Comparison of ENCODE assay signal across 8 cellular contexts in genomic region chr22:19940536-19941364, GRCh38. TPM values are rescaled to one million over a fixed set of nuclear protein-coding genes. Genes with fewer than 3 reads are reported as not detected.
A peak's percentile ranks its signal among the peaks of the same experiment; 100 is the strongest.
DNase-seq lines count a peak whose midpoint lies in the region; ATAC-seq, FAIRE-seq and TF ChIP-seq lines count a peak whose summit lies in the region.

No MANE protein-coding gene starts in this region.

- peak overlapping the region; percentile 70 for H3K4me2 ChIP-seq in GM12878 (ENCODE audit: control insufficient read depth, insufficient read depth)
- H3K4me2 ChIP-seq in mesenchymal stem cell (ENCODE audit: low read length, poor library complexity, severe bottlenecking), result peak overlapping the region; percentile 64

- POLR2A ChIA-PET in GM12878 (lab: Charles Lee), result interaction anchor here (0.5 kb wide), 1 partner anchor 380 kb away, joined by 5 read pairs; no protein-coding TSS in a partner anchor

- peaks cover 7% of the 10 kb centered on the region for H3K4me1 ChIP-seq in cardiac muscle cell (ENCODE audit: low read depth)
- peaks cover 15% of the 10 kb centered on the region; the same call in 1 of the 2 replicates for H3K4me1 ChIP-seq in GM12878 (ENCODE audit: control insufficient read depth, insufficient read depth, low read length)
- H3K4me1 ChIP-seq in mesenchymal stem cell (ENCODE audit: control insufficient read depth, insufficient read depth, low read depth, low read length), result peaks cover 26% of the 10 kb centered on the region
- H3K4me1 ChIP-seq in vagina, result peaks cover 50% of the 10 kb centered on the region

- no peak for TF ChIP-seq EP300 in GM12878 (IDR thresholded peaks at IDR 0.05; ENCODE audit: borderline replicate concordance in 1 of 2, control insufficient read depth in 1 of 2, low read depth in 2 of 2, low read length in 2 of 2)

- no peak for TF ChIP-seq RAD21 in GM12878 (IDR thresholded peaks at IDR 0.05; ENCODE audit: insufficient read depth, low read depth, low read length)

- H3K27me3 ChIP-seq in cardiac muscle cell, result no peaks in the 10 kb centered on the region
- H3K27me3 ChIP-seq in GM12878 (replicated peaks in 1 of 2; ENCODE audit: control insufficient read depth in 2 of 2, insufficient read depth in 2 of 2, low read length in 1 of 2), result no peaks in the 10 kb centered on the region
- H3K27me3 ChIP-seq in mesenchymal stem cell (ENCODE audit: control insufficient read depth in 1 of 2, insufficient read depth in 1 of 2, low read length in 2 of 2), result no peaks in the 10 kb centered on the region
- no peaks in the 10 kb centered on the region for H3K27me3 ChIP-seq in vagina

- peak overlapping the region; percentile 92 for H4K8ac ChIP-seq in mesenchymal stem cell (ENCODE audit: low read length)

- peak overlapping the region; percentile 64 for H2AK5ac ChIP-seq in mesenchymal stem cell (ENCODE audit: low read length, severe bottlenecking)

- H4K20me1 ChIP-seq in GM12878 (ENCODE audit: control insufficient read depth, insufficient read depth), result no peaks in the 10 kb centered on the region

- H3K79me2 ChIP-seq in GM12878 (ENCODE audit: control insufficient read depth, insufficient read depth, low read length), result peaks cover 39% of the 10 kb centered on the region

- H3K79me1 ChIP-seq in mesenchymal stem cell (replicated peaks; ENCODE audit: low read length, poor library complexity, severe bottlenecking), result peaks cover 7% of the 10 kb centered on the region

- TSS peak; percentile 51 for BruUV-seq in GM12878 (replicated peaks; lab: Mats Ljungman, UMichigan)

- H4K91ac ChIP-seq in mesenchymal stem cell (ENCODE audit: low read length), result peak overlapping the region; percentile 96

- peak overlapping the region; percentile 61 for H2BK120ac ChIP-seq in mesenchymal stem cell (ENCODE audit: low read depth, low read length)

- WGBS in GM12878 (ENCODE audit: insufficient coverage, insufficient replicate concordance, low lambda C conversion rate, missing lambda C conversion rate), result 71% methylated on average over 21 of the region's 21 CpGs
- 88% methylated on average over 21 of the region's 21 CpGs for WGBS in mesenchymal stem cell

- peak overlapping the region; percentile 98 for H2BK15ac ChIP-seq in mesenchymal stem cell (ENCODE audit: low read depth, poor library complexity, severe bottlenecking)

- H3K36me3 ChIP-seq in cardiac muscle cell (no peaks in the 10 kb centered on the region), GM12878 (ENCODE audit: control insufficient read depth in 2 of 2, insufficient read depth in 2 of 2, low read length in 1 of 2) (no peaks in the 10 kb centered on the region), mesenchymal stem cell (ENCODE audit: control insufficient read depth in 1 of 2, insufficient read depth in 2 of 2, low read depth in 1 of 2, low read length in 2 of 2) (peaks cover 5% of the 10 kb centered on the region in 2 experiments), vagina (no peaks in the 10 kb centered on the region)

- H3K23ac ChIP-seq in mesenchymal stem cell (ENCODE audit: low read length in 2 of 2), result no peak overlapping the region

- in situ Hi-C loops in GM12878 (cut with MboI), result no loop called here

- ATAC-seq in left ventricle myocardium superior, result no peak
- peak; percentile 15 for ATAC-seq in GM12878
- no peak for ATAC-seq in GM18868 (IDR thresholded peaks at IDR 0.05; ENCODE audit: unreplicated experiment)

- peak overlapping the region; percentile 77 to 79 for H3K18ac ChIP-seq in mesenchymal stem cell (ENCODE audit: low read depth in 1 of 2, low read length in 2 of 2)

- H2AFZ ChIP-seq in GM12878 (ENCODE audit: control insufficient read depth, low read depth, low read length) (peak overlapping the region; percentile 92), mesenchymal stem cell (ENCODE audit: low read depth, low read length) (peak overlapping the region; percentile 36)

- intact Hi-C loops in left ventricle myocardium superior (cut with micrococcal nuclease) (no loop called here), GM12878 (cut with micrococcal nuclease; ENCODE audit: unreplicated experiment) (loop anchor here (5.0 kb wide), 1 partner anchor 83 kb away; no protein-coding TSS in a partner anchor), vagina (cut with DNase I) (no loop called here)

- TF ChIP-seq POLR2A in GM12878 (IDR thresholded peaks at IDR 0.05; ENCODE audit: low read depth, low read length) (no peak), vagina (IDR thresholded peaks at IDR 0.05) (no peak)

- peak overlapping the region; percentile 34 for H2BK5ac ChIP-seq in mesenchymal stem cell (ENCODE audit: low read depth, low read length, poor library complexity, severe bottlenecking)

- RAD21 ChIA-PET in GM12878 (lab: Charles Lee; ENCODE audit: unreplicated experiment), result no interaction called here

- SMC1A ChIA-PET in GM12878 (lab: Charles Lee; ENCODE audit: uncharacterized antibody, unreplicated experiment), result no interaction called here

- H3K14ac ChIP-seq in mesenchymal stem cell (ENCODE audit: low read length in 2 of 2), result no peak overlapping the region

- H3K27ac ChIP-seq in cardiac muscle cell (no peak overlapping the region), GM12878 (ENCODE audit: control insufficient read depth, insufficient read depth) (peak overlapping the region; percentile 91), mesenchymal stem cell (ENCODE audit: low read length, poor library complexity, severe bottlenecking) (peak overlapping the region; percentile 74), vagina (peak overlapping the region; percentile 97)

- no peaks in the 10 kb centered on the region for H3K9me3 ChIP-seq in cardiac muscle cell (ENCODE audit: low read depth)
- H3K9me3 ChIP-seq in GM12878 (replicated peaks; ENCODE audit: control insufficient read depth, insufficient read depth, low read length), result no peaks in the 10 kb centered on the region; the same call in 2 of the 3 replicates
- H3K9me3 ChIP-seq in mesenchymal stem cell (ENCODE audit: control insufficient read depth, low read length), result peaks cover under 1% of the 10 kb centered on the region
- no peaks in the 10 kb centered on the region for H3K9me3 ChIP-seq in vagina

- peak overlapping the region; percentile 100 for H3K9ac ChIP-seq in GM12878 (ENCODE audit: control insufficient read depth, insufficient read depth, low read length)
- H3K9ac ChIP-seq in mesenchymal stem cell (ENCODE audit: low read length), result peak overlapping the region; percentile 99

- FAIRE-seq in GM12878 (lab: Jason Lieb, UNC), result no peak

- peak overlapping the region; percentile 3 to 64 for H3K4ac ChIP-seq in mesenchymal stem cell (ENCODE audit: low read depth in 1 of 2, low read length in 2 of 2)

- CTCF ChIA-PET in GM12878 (lab: Yijun Ruan, JAX), result interaction anchor here (1.2 to 2.0 kb wide), 3 partner anchors 13 to 210 kb away, joined by 3 to 8 read pairs (median 4); no protein-coding TSS in a partner anchor

- no peak for TF ChIP-seq CTCF in cardiac muscle cell (IDR thresholded peaks at IDR 0.05; ENCODE audit: low read depth, low read length)
- TF ChIP-seq CTCF in GM12878 (IDR thresholded peaks at IDR 0.05 in 2 of 3, conservative IDR thresholded peaks at IDR 0.05 in 1 of 3; ENCODE audit: control insufficient read depth in 2 of 3, extremely low read depth in 1 of 3, insufficient read depth in 1 of 3, low read depth in 3 of 3, low read length in 3 of 3), result no peak
- TF ChIP-seq CTCF in vagina (IDR thresholded peaks at IDR 0.05), result no peak

- peak overlapping the region; percentile 32 to 84 for H2BK12ac ChIP-seq in mesenchymal stem cell (ENCODE audit: low read length in 2 of 2)

- H3K4me3 ChIP-seq in cardiac muscle cell, result peak overlapping the region; percentile 43
- peak overlapping the region; percentile 94 for H3K4me3 ChIP-seq in GM12878
- H3K4me3 ChIP-seq in mesenchymal stem cell (ENCODE audit: insufficient read depth in 1 of 2, low read depth in 1 of 2, low read length in 2 of 2), result peak overlapping the region; percentile 58 to 91
- H3K4me3 ChIP-seq in vagina, result peak overlapping the region; percentile 80 to 89

- no peak for DNase-seq in cardiac muscle cell (ENCODE audit: low read depth in 1 of 2, low spot score in 1 of 2)
- no peak for DNase-seq in left ventricle myocardium superior
- DNase-seq in GM12878 (ENCODE audit: low read depth, low spot score), result no peak
- DNase-seq in mesenchymal stem cell, result no peak
- no peak for DNase-seq in vagina (ENCODE audit: extremely low spot score in 2 of 2)
- no peak for DNase-seq in HK-2 (ENCODE audit: unreplicated experiment)
- no peak for DNase-seq in activated gamma-delta T cell treated with Interleukin-2 at 50 U/mL for 16 hours

RNA-seq across cellular contexts. Expression of gene COMT, which starts 0.8 kb away (rescaled TPM):
- total RNA-seq in cardiac muscle cell (41.3 and 51.9 TPM in 2 replicates), left ventricle myocardium superior (83.4 TPM), GM12878 (2014; rRNA removed) (107 and 112 TPM in 2 replicates), GM12878 (2014; rRNA removed; fragmentation: Illumina TruSeq; extraction: Trizol) (26.8 and 33.7 TPM in 2 replicates), GM12878 (2021) (99.7 and 114 TPM in 2 replicates), vagina (240 TPM)
- polyA plus RNA-seq in cardiac muscle cell (33.2 and 35.8 TPM in 2 replicates), GM12878 (2011; rRNA removed) (12.4 and 30.7 TPM in 2 replicates), GM12878 (2014; fragmentation: Illumina TruSeq; extraction: Trizol) (4.8 and 26.1 TPM in 2 replicates), GM12878 (2014; fragmentation: Nextera tagmentation; extraction: Ambion mirVana) (10 to 100 TPM in 1 of 2 experiments, 1 to 10 TPM in 1; 4.5 to 16.1 TPM), GM12878 (2014; rRNA removed) (98.5 and 117 TPM in 2 replicates), GM12878 (2016; fragmentation: Nextera tagmentation; extraction: Ambion mirVana) (100 to 1,000 TPM; 142 to 152 TPM)
- 66.9 and 75.9 TPM in 2 replicates for total RNA-seq in GM12878 (2013; cell fraction: nucleolus; rRNA removed)
- 26.9 TPM for polyA plus RNA-seq in GM12878 (2011; ENCODE audit: low read depth)
- 67.0 and 75.8 TPM in 2 replicates for polyA plus RNA-seq in GM12878 (2011; cell fraction: cytosol; rRNA removed)
- 77.9 and 87.9 TPM in 2 replicates for polyA plus RNA-seq in GM12878 (2011; cell fraction: nucleus; rRNA removed)
- 76.9 and 81.1 TPM in 2 replicates for polyA plus RNA-seq in GM12878 (2012)
- polyA minus RNA-seq in GM12878 (2011; rRNA and poly(A)+ RNA removed), result 18.1 and 31.4 TPM in 2 replicates
- 13.0 and 19.3 TPM in 2 replicates for polyA minus RNA-seq in GM12878 (2011; cell fraction: cytosol; rRNA and poly(A)+ RNA removed)
- 11.8 and 20.2 TPM in 2 replicates for polyA minus RNA-seq in GM12878 (2011; cell fraction: nucleus; rRNA and poly(A)+ RNA removed)
- 51.6 TPM for polyA plus RNA-seq in mesenchymal stem cell (2013, experiment 1 of 2)
- 55.0 TPM for polyA plus RNA-seq in mesenchymal stem cell (2013, experiment 2 of 2)

RNA-seq across cellular contexts. Expression of gene TXNRD2, which starts 0.9 kb away (rescaled TPM):
- 15.6 and 16.1 TPM in 2 replicates for total RNA-seq in cardiac muscle cell
- polyA plus RNA-seq in cardiac muscle cell, result 21.2 and 24.2 TPM in 2 replicates
- 42.4 TPM for total RNA-seq in left ventricle myocardium superior
- 34.2 and 45.3 TPM in 2 replicates for total RNA-seq in GM12878 (2013; cell fraction: nucleolus; rRNA removed)
- 13.9 and 16.5 TPM in 2 replicates for total RNA-seq in GM12878 (2014; rRNA removed)
- 10.0 and 11.2 TPM in 2 replicates for total RNA-seq in GM12878 (2014; rRNA removed; fragmentation: Illumina TruSeq; extraction: Trizol)
- total RNA-seq in GM12878 (2021), result 17.7 and 19.4 TPM in 2 replicates
- polyA plus RNA-seq in GM12878 (2011; ENCODE audit: low read depth), result 7.3 TPM
- 8.6 and 12.4 TPM in 2 replicates for polyA plus RNA-seq in GM12878 (2011; rRNA removed)
- 15.1 and 16.9 TPM in 2 replicates for polyA plus RNA-seq in GM12878 (2011; cell fraction: cytosol; rRNA removed)
- polyA plus RNA-seq in GM12878 (2011; cell fraction: nucleus; rRNA removed), result 24.7 and 26.3 TPM in 2 replicates
- polyA plus RNA-seq in GM12878 (2012), result 15.5 and 17.1 TPM in 2 replicates
- polyA plus RNA-seq in GM12878 (2014; fragmentation: Illumina TruSeq; extraction: Trizol), result 7.7 and 8.7 TPM in 2 replicates
- 1 to 10 TPM; 1.6 to 1.9 TPM for polyA plus RNA-seq in GM12878 (2014; fragmentation: Nextera tagmentation; extraction: Ambion mirVana)
- 14.1 and 15.4 TPM in 2 replicates for polyA plus RNA-seq in GM12878 (2014; rRNA removed)
- polyA plus RNA-seq in GM12878 (2016; fragmentation: Nextera tagmentation; extraction: Ambion mirVana), result 10 to 100 TPM; 24.3 to 26.0 TPM
- polyA minus RNA-seq in GM12878 (2011; rRNA and poly(A)+ RNA removed), result 8.6 and 15.8 TPM in 2 replicates
- 7.1 and 11.1 TPM in 2 replicates for polyA minus RNA-seq in GM12878 (2011; cell fraction: cytosol; rRNA and poly(A)+ RNA removed)
- polyA minus RNA-seq in GM12878 (2011; cell fraction: nucleus; rRNA and poly(A)+ RNA removed), result 7.9 and 14.4 TPM in 2 replicates
- 5.8 TPM for polyA plus RNA-seq in mesenchymal stem cell (2013, experiment 1 of 2)
- 6.0 TPM for polyA plus RNA-seq in mesenchymal stem cell (2013, experiment 2 of 2)
- 13.5 TPM for total RNA-seq in vagina

Comparison
In these comparisons a context has a peak if more than half of its experiments do, and no peak if none do; other contexts are left out.
1. H3K4me3 ChIP-seq: peak in every context shown above with its lines; median percentile 94 in GM12878; 84 in vagina; 74 in mesenchymal stem cell; 43 in cardiac muscle cell.